In the genomic region with DNA sequence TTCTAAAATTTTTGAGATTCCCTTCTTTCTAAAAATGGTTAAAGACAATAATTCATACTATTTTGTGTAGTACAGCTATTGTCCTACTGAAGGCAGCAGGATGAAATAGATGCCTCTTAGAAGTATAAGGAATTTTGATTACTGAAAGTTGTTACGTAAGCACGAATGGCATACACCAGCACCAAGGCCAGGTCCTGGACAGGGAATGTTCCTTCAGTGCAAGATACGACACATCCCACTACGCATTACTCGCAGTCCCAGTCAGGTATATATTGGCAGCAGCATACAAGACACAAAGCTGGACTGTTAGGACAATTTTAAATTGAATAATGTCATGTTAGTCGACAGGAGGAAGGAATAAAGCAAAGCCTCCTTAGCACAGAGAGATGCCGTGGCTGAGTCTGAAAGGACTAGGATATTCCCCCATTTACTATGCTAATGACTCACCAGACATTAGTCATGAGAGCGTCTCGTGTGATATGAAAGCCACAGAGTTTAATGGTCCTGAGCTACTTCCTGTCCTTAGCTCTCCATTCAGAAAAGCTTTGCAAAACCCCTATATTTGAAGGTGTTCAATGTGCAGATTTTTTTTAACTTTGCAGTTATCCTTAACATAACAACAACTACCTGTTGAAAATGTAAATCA, we compare ENCODE assay signal across 21 cellular contexts.
DNase-seq lines count a peak whose midpoint lies in the region; ATAC-seq, FAIRE-seq and TF ChIP-seq lines count a peak whose summit lies in the region.
"Had no signal": no experiment of that assay in that cellular context is flagged by ENCODE, and none has a peak within 500 bp of the region (broad histone marks: within the 10 kb centered on the region; RNA-seq: fewer than 3 reads in every experiment).

No MANE protein-coding gene starts in this region.

- WGBS in GM23248 (ENCODE audit: low coverage in 1 of 2, low lambda C conversion rate in 2 of 2, missing lambda C conversion rate in 2 of 2), 2 experiments: 38 to 52% methylated on average over 7 to 9 of the region's 9 CpGs

- H3K79me2 ChIP-seq in GM23248 (ENCODE audit: insufficient read depth) (no peaks in the 10 kb centered on the region), astrocyte (ENCODE audit: insufficient read depth, low read length) (no peaks in the 10 kb centered on the region)

- H4K20me1 ChIP-seq in GM23248 (ENCODE audit: insufficient read depth) (no peaks in the 10 kb centered on the region), astrocyte (ENCODE audit: insufficient read depth, low read length) (no peaks in the 10 kb centered on the region)
- H4K20me1 ChIP-seq: BLaER1 had no signal

- H3K9ac ChIP-seq in GM23248 (no peak overlapping the region), astrocyte (ENCODE audit: low read length) (no peak overlapping the region)
- H3K9ac ChIP-seq: BLaER1 had no signal

- no peaks in the 10 kb centered on the region for H3K9me3 Mint-ChIP-seq in astrocyte (ENCODE audit: unreplicated experiment)
- H3K9me3 Mint-ChIP-seq: activated CD4-positive, alpha-beta T cell treated with anti-CD3 and anti-CD28 coated beads, Interleukin-2, amount 10 ng/mL, durations not matched to agents 24 days and 14 days; activated naive CD8-positive, alpha-beta T cell treated with anti-CD3 and anti-CD28 coated beads, Interleukin-2, amount 10 ng/mL, durations not matched to agents 7 days and 5 days had no signal

- H3K36me3 ChIP-seq in GM23248 (ENCODE audit: low read depth): no peaks in the 10 kb centered on the region
- H3K36me3 ChIP-seq in astrocyte (ENCODE audit: insufficient read depth, low read length): no peaks in the 10 kb centered on the region
- H3K36me3 ChIP-seq: BLaER1, ovary, upper lobe of right lung had no signal

- FAIRE-seq in astrocyte (lab: Jason Lieb, UNC): peak; percentile 93

- no peaks in the 10 kb centered on the region for H3K27me3 ChIP-seq in GM23248 (replicated peaks; ENCODE audit: insufficient read depth)
- H3K27me3 ChIP-seq in astrocyte (ENCODE audit: insufficient read depth, low read length): no peaks in the 10 kb centered on the region
- H3K27me3 ChIP-seq: ovary, upper lobe of right lung had no signal

- TF ChIP-seq CTCF in astrocyte (IDR thresholded peaks at IDR 0.05; ENCODE audit: insufficient read depth, low read depth, low read length): no peak

- no peak overlapping the region for H2AFZ ChIP-seq in GM23248
- no peak overlapping the region for H2AFZ ChIP-seq in astrocyte (ENCODE audit: low read depth, low read length)

- H3K9me2 ChIP-seq in GM23248 (ENCODE audit: insufficient read depth): no peaks in the 10 kb centered on the region

- no peaks in the 10 kb centered on the region for H3K4me1 ChIP-seq in GM23248 (ENCODE audit: insufficient read depth)
- no peaks in the 10 kb centered on the region for H3K4me1 ChIP-seq in astrocyte (ENCODE audit: insufficient read depth, low read length)
- H3K4me1 ChIP-seq: BLaER1, upper lobe of right lung had no signal

- H3K36me3 Mint-ChIP-seq in astrocyte (ENCODE audit: low read depth, unreplicated experiment): no peaks in the 10 kb centered on the region
- H3K36me3 Mint-ChIP-seq: activated naive CD8-positive, alpha-beta T cell treated with anti-CD3 and anti-CD28 coated beads, Interleukin-2, amount 10 ng/mL, durations not matched to agents 7 days and 5 days had no signal

- no peaks in the 10 kb centered on the region for H3F3A ChIP-seq in GM23248 (ENCODE audit: insufficient read depth)

- H3K9me3 ChIP-seq in GM23248 (ENCODE audit: low read depth) (no peaks in the 10 kb centered on the region), astrocyte (ENCODE audit: insufficient read depth, low read depth, low read length) (no peaks in the 10 kb centered on the region)
- H3K9me3 ChIP-seq: ovary, upper lobe of right lung had no signal

- H3K4me2 ChIP-seq in GM23248 (ENCODE audit: unreplicated experiment): no peak overlapping the region
- H3K4me2 ChIP-seq in astrocyte (ENCODE audit: low read length): peak overlapping the region; percentile 28
- H3K4me2 ChIP-seq: BLaER1 had no signal

- DNase-seq in GM23248 (peak; percentile 1), NCI-H69 (lab: John Stamatoyannopoulos, UW) (peak; percentile 52), astrocyte (ENCODE audit: low read depth) (no peak), kidney tubule cell (ENCODE audit: low spot score) (peak; percentile 63), DMS114 treated with DMSO at 0.1 percent for 48 hours (lab: John Stamatoyannopoulos, UW; ENCODE audit: unreplicated experiment) (no peak), Right ventricle myocardium inferior (ENCODE audit: missing footprints) (no peak), cerebellar nuclear complex (lab: John Stamatoyannopoulos, UW) (no peak), posterior cingulate gyrus (no peak)
- DNase-seq: activated CD4-positive, alpha-beta T cell treated with anti-CD3 and anti-CD28 coated beads, Interleukin-2, amount 10 ng/mL, durations not matched to agents 24 days and 14 days; activated naive CD8-positive, alpha-beta T cell treated with anti-CD3 and anti-CD28 coated beads, Interleukin-2, amount 10 ng/mL, durations not matched to agents 7 days and 5 days; activated T-cell treated with anti-CD3 and anti-CD28 coated beads for 4 hours; head of caudate nucleus; KBM-7; left colon; NCI-H1694; NCI-H524; ovary; stimulated activated naive CD4-positive, alpha-beta T cell treated with Interleukin-2 at 50 U/mL for 16 hours; upper lobe of right lung had no signal

- H3K27ac Mint-ChIP-seq in astrocyte (ENCODE audit: unreplicated experiment): no peak overlapping the region
- H3K27ac Mint-ChIP-seq: activated CD4-positive, alpha-beta T cell treated with anti-CD3 and anti-CD28 coated beads, Interleukin-2, amount 10 ng/mL, durations not matched to agents 24 days and 14 days; activated naive CD8-positive, alpha-beta T cell treated with anti-CD3 and anti-CD28 coated beads, Interleukin-2, amount 10 ng/mL, durations not matched to agents 7 days and 5 days; T-helper 2 cell treated with Interferon-gamma antibody and Interleukin-4, amounts not matched to agents 5 μg/mL and 100 μg/mL, for 36 hours had no signal

- no peak overlapping the region for H3K27ac ChIP-seq in GM23248
- no peak overlapping the region for H3K27ac ChIP-seq in astrocyte (ENCODE audit: low read depth, low read length)
- H3K27ac ChIP-seq: BLaER1, ovary, upper lobe of right lung had no signal

- no peaks in the 10 kb centered on the region for H3K27me3 Mint-ChIP-seq in astrocyte (ENCODE audit: low read depth, unreplicated experiment)
- H3K27me3 Mint-ChIP-seq: activated CD4-positive, alpha-beta T cell treated with anti-CD3 and anti-CD28 coated beads, Interleukin-2, amount 10 ng/mL, durations not matched to agents 24 days and 14 days; activated naive CD8-positive, alpha-beta T cell treated with anti-CD3 and anti-CD28 coated beads, Interleukin-2, amount 10 ng/mL, durations not matched to agents 7 days and 5 days had no signal

- H3K4me3 ChIP-seq in GM23248 (no peak overlapping the region), astrocyte (ENCODE audit: insufficient read depth, low read depth, low read length) (no peak overlapping the region)
- H3K4me3 ChIP-seq: BLaER1, ovary, upper lobe of right lung had no signal

- H3K4me1 Mint-ChIP-seq in astrocyte (ENCODE audit: low read depth, unreplicated experiment): no peaks in the 10 kb centered on the region
- H3K4me1 Mint-ChIP-seq: activated CD4-positive, alpha-beta T cell treated with anti-CD3 and anti-CD28 coated beads, Interleukin-2, amount 10 ng/mL, durations not matched to agents 24 days and 14 days; activated naive CD8-positive, alpha-beta T cell treated with anti-CD3 and anti-CD28 coated beads, Interleukin-2, amount 10 ng/mL, durations not matched to agents 7 days and 5 days had no signal

- intact Hi-C loops in Right ventricle myocardium inferior (cut with DNase I) (no loop called here), posterior cingulate gyrus (cut with DNase I) (no loop called here)

- in situ Hi-C loops in GM23248 (cut with MboI): no loop called here

- no peak for ATAC-seq in Right ventricle myocardium inferior
- ATAC-seq: left colon, upper lobe of right lung had no signal

- no peak overlapping the region for H3K4me3 Mint-ChIP-seq in astrocyte (ENCODE audit: unreplicated experiment)
- H3K4me3 Mint-ChIP-seq: activated CD4-positive, alpha-beta T cell treated with anti-CD3 and anti-CD28 coated beads, Interleukin-2, amount 10 ng/mL, durations not matched to agents 24 days and 14 days; activated naive CD8-positive, alpha-beta T cell treated with anti-CD3 and anti-CD28 coated beads, Interleukin-2, amount 10 ng/mL, durations not matched to agents 7 days and 5 days; T-helper 2 cell treated with Interferon-gamma antibody and Interleukin-4, amounts not matched to agents 5 μg/mL and 100 μg/mL, for 36 hours had no signal

Comparison
In these comparisons a context has a peak if more than half of its experiments do, and no peak if none do; other contexts are left out.
1. DNase-seq: peak in GM23248 (single experiment), NCI-H69 (single experiment) and kidney tubule cell (single experiment); none in astrocyte (single experiment), DMS114 treated with DMSO at 0.1 percent for 48 hours (single experiment), Right ventricle myocardium inferior (single experiment), cerebellar nuclear complex (0 of 2) and posterior cingulate gyrus (0 of 10).